Comparison of ENCODE assay signal across 8 cellular contexts in the genomic region with DNA sequence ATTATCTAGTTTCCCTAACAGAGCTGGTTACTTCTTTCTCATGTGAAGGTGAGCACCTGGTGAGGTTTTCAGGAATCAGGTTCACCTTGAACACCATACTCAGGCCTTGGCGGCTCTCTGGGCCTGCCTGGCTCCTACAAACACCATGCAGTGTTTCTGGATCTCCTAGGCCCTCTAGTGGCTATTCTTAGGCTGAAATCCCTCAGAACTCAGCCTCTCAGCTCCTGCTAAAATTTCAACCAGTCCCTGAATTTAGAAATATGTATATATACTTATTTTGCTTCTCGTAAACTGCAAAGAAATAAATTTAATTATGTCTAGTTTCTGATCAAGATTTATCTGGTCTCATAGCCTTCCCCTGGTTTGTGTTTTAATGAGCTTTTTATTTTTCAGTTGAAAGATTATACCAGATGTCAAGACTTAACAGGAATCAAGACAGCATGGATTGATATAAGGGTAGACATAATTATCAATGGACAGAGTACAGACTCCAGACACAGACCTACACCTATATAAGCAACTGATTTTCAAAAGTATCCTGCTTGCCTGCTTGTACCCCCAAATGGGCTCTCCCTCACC. TPM values are rescaled to one million over a fixed set of nuclear protein-coding genes. Genes with fewer than 3 reads are reported as not detected.
A peak's percentile ranks its signal among the peaks of the same experiment; 100 is the strongest.
DNase-seq lines count a peak whose midpoint lies in the region; ATAC-seq and TF ChIP-seq lines count a peak whose summit lies in the region.

No MANE protein-coding gene starts in this region.

- H3K27ac ChIP-seq in prostate gland, result no peak overlapping the region

- H3K27me3 ChIP-seq in prostate gland (replicated peaks; ENCODE audit: insufficient read depth), result no peaks in the 10 kb centered on the region

- DNase-seq in AG04449 (ENCODE audit: low read depth, low spot score) (no peak), NCI-H2171 treated with DMSO at 0.1 percent for 48 hours (lab: John Stamatoyannopoulos, UW) (peak; percentile 89), Right ventricle myocardium superior (peak; percentile 45), prostate gland (ENCODE audit: low spot score) (peak; percentile 38), foreskin melanocyte (no peak)
- DNase-seq in activated CD8-positive, alpha-beta T cell treated with anti-CD3 and anti-CD28 coated beads, Interleukin-2, amount 10 ng/mL, durations not matched to agents 7 days and 5 days, result peak; percentile 28

- POLR2A ChIA-PET in AG04449 (lab: Yijun Ruan, JAX), result no interaction called here
- POLR2A ChIA-PET in activated CD8-positive, alpha-beta T cell treated with anti-CD3 and anti-CD28 coated beads, Interleukin-2, amount 10 ng/mL, durations not matched to agents 7 days and 5 days (lab: Charles Lee), result no interaction called here

- H3K4me3 ChIP-seq in AG04449 (ENCODE audit: low read depth, low read length) (no peak overlapping the region), prostate gland (no peak overlapping the region)

- H3K27ac Mint-ChIP-seq in activated CD8-positive, alpha-beta T cell treated with anti-CD3 and anti-CD28 coated beads, Interleukin-2, amount 10 ng/mL, durations not matched to agents 7 days and 5 days, result no peak overlapping the region

- H3K27me3 Mint-ChIP-seq in activated CD8-positive, alpha-beta T cell treated with anti-CD3 and anti-CD28 coated beads, Interleukin-2, amount 10 ng/mL, durations not matched to agents 7 days and 5 days (ENCODE audit: low read depth), result no peaks in the 10 kb centered on the region

- no peaks in the 10 kb centered on the region for H3K4me1 ChIP-seq in prostate gland (replicated peaks)

- TF ChIP-seq POLR2A in prostate gland (IDR thresholded peaks at IDR 0.05), result no peak

- H3K4me3 Mint-ChIP-seq in activated CD8-positive, alpha-beta T cell treated with anti-CD3 and anti-CD28 coated beads, Interleukin-2, amount 10 ng/mL, durations not matched to agents 7 days and 5 days, result no peak overlapping the region

- peak; percentile 56 for ATAC-seq in HG03066 (IDR thresholded peaks at IDR 0.05; ENCODE audit: low read depth, unreplicated experiment)
- ATAC-seq in activated CD8-positive, alpha-beta T cell treated with anti-CD3 and anti-CD28 coated beads, Interleukin-2, amount 10 ng/mL, durations not matched to agents 7 days and 5 days, result peak; percentile 55
- ATAC-seq in Right ventricle myocardium superior (ENCODE audit: poor library complexity), result peak; percentile 79

- intact Hi-C loops in Right ventricle myocardium superior (cut with DNase I) (loop anchor here (5.0 kb wide), 1 partner anchor 113 kb away; no protein-coding TSS in a partner anchor), prostate gland (cut with DNase I) (loop anchor here (5.0 kb wide), 2 partner anchors 113 to 337 kb away; no protein-coding TSS in a partner anchor)

- no peaks in the 10 kb centered on the region for H3K36me3 ChIP-seq in prostate gland

- CTCF ChIA-PET in AG04449 (lab: Yijun Ruan, JAX), result interaction anchor here (0.7 to 6.5 kb wide), 46 partner anchors 8 to 650 kb away, joined by 3 to 250 read pairs (median 5); a partner anchor contains a TSS
- CTCF ChIA-PET in activated CD8-positive, alpha-beta T cell treated with anti-CD3 and anti-CD28 coated beads, Interleukin-2, amount 10 ng/mL, durations not matched to agents 7 days and 5 days (lab: Charles Lee), result interaction anchor here (0.8 to 4.1 kb wide), 16 partner anchors 8 to 474 kb away, joined by 3 to 45 read pairs (median 4); a partner anchor contains a TSS

- H3K9me3 ChIP-seq in prostate gland, result no peaks in the 10 kb centered on the region

- 42% methylated on average over 2 of the region's 2 CpGs for WGBS in prostate gland

- TF ChIP-seq CTCF in AG04449 (IDR thresholded peaks at IDR 0.05; ENCODE audit: insufficient read depth, low read length, missing control alignments), result peak; percentile 76
- peak; percentile 57 for TF ChIP-seq CTCF in GM12874 (IDR thresholded peaks at IDR 0.05; ENCODE audit: insufficient read depth, low read depth, low read length)
- peak; percentile 44 to 68 (median 58) for TF ChIP-seq CTCF in prostate gland (IDR thresholded peaks at IDR 0.05)

- no peaks in the 10 kb centered on the region for H3K4me1 Mint-ChIP-seq in activated CD8-positive, alpha-beta T cell treated with anti-CD3 and anti-CD28 coated beads, Interleukin-2, amount 10 ng/mL, durations not matched to agents 7 days and 5 days (ENCODE audit: low read depth)

- no peaks in the 10 kb centered on the region for H3K36me3 Mint-ChIP-seq in activated CD8-positive, alpha-beta T cell treated with anti-CD3 and anti-CD28 coated beads, Interleukin-2, amount 10 ng/mL, durations not matched to agents 7 days and 5 days (ENCODE audit: low read depth)

- H3K9me3 Mint-ChIP-seq in activated CD8-positive, alpha-beta T cell treated with anti-CD3 and anti-CD28 coated beads, Interleukin-2, amount 10 ng/mL, durations not matched to agents 7 days and 5 days (ENCODE audit: insufficient read depth), result no peaks in the 10 kb centered on the region

RNA-seq across cellular contexts. Expression of a gene that starts 55.9 kb away (rescaled TPM):
- total RNA-seq in activated CD8-positive, alpha-beta T cell treated with anti-CD3 and anti-CD28 coated beads, Interleukin-2, amount 10 ng/mL, durations not matched to agents 7 days and 5 days, result 1 to 10 TPM; 3.6 to 3.9 TPM
- total RNA-seq in Right ventricle myocardium superior (0.73 TPM), prostate gland (1 to 10 TPM; 7.1 to 7.5 TPM)

Comparison
In these comparisons a context has a peak if more than half of its experiments do, and no peak if none do; other contexts are left out.
1. DNase-seq: peak in NCI-H2171 treated with DMSO at 0.1 percent for 48 hours (single experiment), activated CD8-positive, alpha-beta T cell treated with anti-CD3 and anti-CD28 coated beads, Interleukin-2, amount 10 ng/mL, durations not matched to agents 7 days and 5 days (single experiment), Right ventricle myocardium superior (single experiment) and prostate gland (single experiment); none in AG04449 (single experiment) and foreskin melanocyte (single experiment).
2. Peak in every context shown above with its lines, with median percentiles within 50 percentile points of each other: CTCF ChIP-seq and ATAC-seq.